ENCODE assay signal across 8 cellular contexts in the genomic region with DNA sequence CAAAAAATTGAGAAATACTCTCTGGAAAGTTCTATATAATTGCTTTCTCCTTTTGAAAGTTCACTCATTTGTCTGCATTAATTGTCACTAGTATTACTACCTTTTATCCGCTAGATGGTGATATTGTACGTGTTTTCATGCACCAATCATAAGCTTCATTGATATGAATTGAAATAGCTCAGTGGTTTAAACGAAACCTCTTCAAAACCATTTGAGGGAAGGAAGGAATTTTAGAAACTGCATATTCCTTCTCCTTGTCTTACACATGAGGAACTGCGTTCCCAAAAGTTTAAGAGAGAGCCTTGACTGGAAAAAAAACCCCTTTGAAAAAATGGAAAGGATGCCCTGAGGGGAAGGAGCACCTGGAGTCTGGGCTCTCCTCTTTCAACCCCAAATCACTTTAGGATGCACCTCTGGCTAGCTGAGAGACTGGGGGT.
DNase-seq lines count a peak whose midpoint lies in the region; ATAC-seq, FAIRE-seq and TF ChIP-seq lines count a peak whose summit lies in the region.

No MANE protein-coding gene starts in this region.

- no peak overlapping the region for H3K4me3 Mint-ChIP-seq in nephron

- H3K4me1 Mint-ChIP-seq in nephron: no peaks in the 10 kb centered on the region

- H2AFZ ChIP-seq in endothelial cell of umbilical vein (ENCODE audit: low read depth, low read length): no peak overlapping the region

- DNase-seq in DMS53 treated with DMSO at 0.1 percent for 48 hours (lab: John Stamatoyannopoulos, UW; ENCODE audit: unreplicated experiment) (peak; percentile 52), RCC 7860 (ENCODE audit: low spot score) (peak; percentile 46), endothelial cell of umbilical vein (ENCODE audit: low read depth, low spot score) (peak; percentile 41), WERI-Rb-1 (no peak)
- no peak for DNase-seq in effector CD8-positive, alpha-beta T cell (lab: John Stamatoyannopoulos, UW)

- peaks cover 7% of the 10 kb centered on the region for H3K4me1 ChIP-seq in endothelial cell of umbilical vein (ENCODE audit: control insufficient read depth, extremely low read depth, insufficient read depth, low read length)

- H3K27me3 Mint-ChIP-seq in nephron (ENCODE audit: low read depth): no peaks in the 10 kb centered on the region

- no TSS peak for BruUV-seq in endothelial cell of umbilical vein (replicated peaks; lab: Mats Ljungman, UMichigan)

- peak; percentile 82 for FAIRE-seq in RCC 7860 (lab: Jason Lieb, UNC)
- peak; percentile 74 for FAIRE-seq in endothelial cell of umbilical vein (lab: Jason Lieb, UNC)

- no peak overlapping the region for H3K4me2 ChIP-seq in endothelial cell of umbilical vein (ENCODE audit: insufficient read depth, low read length)

- peaks cover 14% of the 10 kb centered on the region for H3K9me3 Mint-ChIP-seq in nephron

- ATAC-seq in GM19328 (IDR thresholded peaks at IDR 0.05; ENCODE audit: unreplicated experiment) (peak; percentile 74), HG03354 (IDR thresholded peaks at IDR 0.05; ENCODE audit: poor library complexity, severe bottlenecking, unreplicated experiment) (peak; percentile 83)

- H3K36me3 Mint-ChIP-seq in nephron (ENCODE audit: low read depth): no peaks in the 10 kb centered on the region

- no peak overlapping the region for H3K9ac ChIP-seq in endothelial cell of umbilical vein (replicated peaks; ENCODE audit: extremely low read depth, insufficient read depth, low read length)

- TF ChIP-seq POLR2A in endothelial cell of umbilical vein (IDR thresholded peaks at IDR 0.05; ENCODE audit: low read depth, low read length): no peak

- H3K79me2 ChIP-seq in endothelial cell of umbilical vein (ENCODE audit: control insufficient read depth, insufficient read depth, low read length): no peaks in the 10 kb centered on the region

- H3K27ac Mint-ChIP-seq in nephron: no peak overlapping the region

- CTCF ChIA-PET in endothelial cell of umbilical vein (lab: Charles Lee): interaction anchor here (0.6 to 5.8 kb wide), 88 partner anchors 9 to 1697 kb away, joined by 3 to 200 read pairs (median 4); partner anchors contain the start of genes MCC, TRIM36 and YTHDC2

- H3K9me3 ChIP-seq in endothelial cell of umbilical vein (replicated peaks; ENCODE audit: control insufficient read depth, insufficient read depth, low read length) (no peaks in the 10 kb centered on the region), WERI-Rb-1 (ENCODE audit: severe bottlenecking) (peaks cover 7% of the 10 kb centered on the region)

- H3K9me1 ChIP-seq in endothelial cell of umbilical vein (replicated peaks; ENCODE audit: control insufficient read depth, extremely low read depth, insufficient read depth, low read length): no peaks in the 10 kb centered on the region

- POLR2A ChIA-PET in endothelial cell of umbilical vein (lab: Charles Lee): no interaction called here

- H3K4me3 ChIP-seq in endothelial cell of umbilical vein (replicated peaks in 1 of 3; ENCODE audit: insufficient read depth in 1 of 3, low read depth in 1 of 3, low read length in 3 of 3) (no peak overlapping the region), WERI-Rb-1 (ENCODE audit: low read depth, low read length) (no peak overlapping the region)

- intact Hi-C loops in endothelial cell of umbilical vein (cut with micrococcal nuclease): loop anchor here (1.0 to 10.0 kb wide), 5 partner anchors 52 to 1457 kb away; partner anchors contain the start of gene KCNN2

- H3K27ac ChIP-seq in endothelial cell of umbilical vein (ENCODE audit: insufficient read depth, low read depth, low read length) (no peak overlapping the region), WERI-Rb-1 (no peak overlapping the region)

- H3K27me3 ChIP-seq in endothelial cell of umbilical vein (ENCODE audit: control insufficient read depth in 2 of 2, insufficient read depth in 2 of 2, low read length in 2 of 2) (no peaks in the 10 kb centered on the region), WERI-Rb-1 (ENCODE audit: insufficient read depth, low read depth, severe bottlenecking) (no peaks in the 10 kb centered on the region)

- TF ChIP-seq CTCF in endothelial cell of umbilical vein (IDR thresholded peaks at IDR 0.05; ENCODE audit: extremely low read depth in 1 of 2, insufficient read depth in 1 of 2, low read depth in 1 of 2, low read length in 2 of 2): peak; percentile 20 to 35
- peak; percentile 53 to 65 (median 63) for TF ChIP-seq CTCF in nephron (IDR thresholded peaks at IDR 0.05; ENCODE audit: unreplicated experiment in 3 of 3)
- TF ChIP-seq CTCF in WERI-Rb-1 (IDR thresholded peaks at IDR 0.05; ENCODE audit: low read depth, low read length): no peak

- no peaks in the 10 kb centered on the region for H4K20me1 ChIP-seq in endothelial cell of umbilical vein (replicated peaks; ENCODE audit: control insufficient read depth, extremely low read depth, insufficient read depth, low read length)

- H3K36me3 ChIP-seq in endothelial cell of umbilical vein (ENCODE audit: control insufficient read depth in 2 of 2, extremely low read depth in 1 of 2, insufficient read depth in 2 of 2, low read length in 2 of 2): no peaks in the 10 kb centered on the region
- no peaks in the 10 kb centered on the region for H3K36me3 ChIP-seq in WERI-Rb-1

- dilution Hi-C loops in endothelial cell of umbilical vein (cut with MboI; ENCODE audit: extremely low pct_ligation_motif_present, low sequenced_read_pairs): no loop called here

TF ChIP-seq in endothelial cell of umbilical vein, 7 proteins besides CTCF, POLR2A, EP300 and RAD21:
- no peak for TF ChIP-seq FOS (IDR thresholded peaks at IDR 0.05; ENCODE audit: borderline replicate concordance, insufficient read depth, low read length)
- no peak for TF ChIP-seq MYC (IDR thresholded peaks at IDR 0.05; ENCODE audit: low read depth, low read length)
- TF ChIP-seq, protein P1, sequence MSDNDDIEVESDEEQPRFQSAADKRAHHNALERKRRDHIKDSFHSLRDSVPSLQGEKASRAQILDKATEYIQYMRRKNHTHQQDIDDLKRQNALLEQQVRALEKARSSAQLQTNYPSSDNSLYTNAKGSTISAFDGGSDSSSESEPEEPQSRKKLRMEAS (IDR thresholded peaks at IDR 0.05; ENCODE audit: insufficient read depth, insufficient read length): no peak
- TF ChIP-seq GATA2 (IDR thresholded peaks at IDR 0.05; ENCODE audit: insufficient read depth, insufficient read length, low read depth, low read length): no peak
- TF ChIP-seq POLR2AphosphoS5 (IDR thresholded peaks at IDR 0.05; ENCODE audit: insufficient read depth, low read depth, low read length): no peak
- no peak for TF ChIP-seq JUN (IDR thresholded peaks at IDR 0.05; ENCODE audit: borderline replicate concordance, insufficient read depth, insufficient read length, low read depth)
- no peak for TF ChIP-seq EZH2 (IDR thresholded peaks at IDR 0.05; ENCODE audit: borderline replicate concordance, low read depth, low read length, severe bottlenecking)

Comparison
In these comparisons a context has a peak if more than half of its experiments do, and no peak if none do; other contexts are left out.
1. DNase-seq: peak in DMS53 treated with DMSO at 0.1 percent for 48 hours (single experiment), RCC 7860 (single experiment) and endothelial cell of umbilical vein (single experiment); none in effector CD8-positive, alpha-beta T cell (single experiment) and WERI-Rb-1 (single experiment).